6 cellular contexts compared by ENCODE assay signal in the genomic region with DNA sequence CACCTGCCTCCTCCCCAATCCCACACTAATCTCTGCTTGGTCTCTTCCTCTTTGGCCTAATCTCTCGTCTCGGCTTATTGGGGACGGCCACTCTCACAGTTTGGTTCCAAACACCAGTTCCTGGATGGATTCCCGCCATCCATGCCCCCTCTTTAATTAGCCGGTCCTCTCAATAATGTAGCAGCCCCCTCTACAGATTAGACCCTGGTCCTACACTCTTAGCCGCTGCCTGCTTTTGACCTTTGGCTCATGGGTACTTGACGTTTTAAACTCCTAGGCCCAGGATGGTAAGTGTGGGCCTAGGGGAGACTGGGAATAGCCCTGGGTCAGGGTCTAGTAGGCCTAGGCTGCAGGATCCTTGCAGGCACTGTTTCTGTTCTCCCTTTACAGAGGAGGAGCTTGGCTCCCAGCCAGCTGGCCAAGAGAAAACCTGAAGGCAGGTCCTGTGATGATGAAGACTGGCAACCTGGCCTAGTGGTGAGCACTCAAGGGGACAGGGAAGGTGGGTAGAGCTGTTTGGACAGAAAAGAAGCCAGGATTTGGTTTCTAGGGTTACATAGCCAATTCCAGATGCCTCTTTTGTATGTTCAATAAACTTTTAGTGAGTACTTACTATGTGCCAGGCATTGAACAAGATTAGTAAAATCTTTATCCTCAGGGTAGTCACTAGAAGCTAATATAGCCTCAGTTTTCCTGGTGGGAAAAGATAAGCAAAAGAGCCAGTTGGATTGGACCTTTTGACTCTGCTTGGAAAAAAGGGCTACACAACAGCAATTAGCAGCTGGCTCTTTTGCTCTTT. TPM values are rescaled to one million over a fixed set of nuclear protein-coding genes. Genes with fewer than 3 reads are reported as not detected.
DNase-seq lines count a peak whose midpoint lies in the region; ATAC-seq and TF ChIP-seq lines count a peak whose summit lies in the region.

No MANE protein-coding gene starts in this region.

- peaks cover 21 to 22% of the 10 kb centered on the region in 2 experiments for H3K4me1 ChIP-seq in neutrophil (ENCODE audit: control insufficient read depth in 1 of 2, insufficient read depth in 1 of 2, low read depth in 1 of 2, low read length in 1 of 2)

- CTCF ChIA-PET in MCF 10A (lab: Yijun Ruan, JAX), result no interaction called here

- peak overlapping the region; percentile 65 to 84 for H3K4me3 ChIP-seq in neutrophil (ENCODE audit: low read depth in 1 of 2, low read length in 1 of 2)

- H3K9me3 Mint-ChIP-seq in MCF 10A (ENCODE audit: unreplicated experiment), result no peaks in the 10 kb centered on the region

- DNase-seq in NCI-H2227 (lab: John Stamatoyannopoulos, UW; ENCODE audit: unreplicated experiment) (peak; percentile 67), MCF 10A (ENCODE audit: unreplicated experiment) (peak; percentile 82)

- intact Hi-C loops in MCF 10A (cut with micrococcal nuclease), result no loop called here

- peak; percentile 8 for ATAC-seq in GM21528 (IDR thresholded peaks at IDR 0.05; ENCODE audit: low FRiP score, unreplicated experiment)
- ATAC-seq in GM19395 (IDR thresholded peaks at IDR 0.05; ENCODE audit: unreplicated experiment), result no peak
- ATAC-seq in HG03095 (IDR thresholded peaks at IDR 0.05; ENCODE audit: unreplicated experiment), result no peak

- peak overlapping the region; percentile 52 for H3K27ac ChIP-seq in neutrophil

- peak overlapping the region; percentile 81 for H3K4me3 Mint-ChIP-seq in MCF 10A (ENCODE audit: unreplicated experiment)

- no peak overlapping the region for H3K27ac Mint-ChIP-seq in MCF 10A (ENCODE audit: low read depth, unreplicated experiment)

- H3K36me3 ChIP-seq in neutrophil, result peaks cover 8% of the 10 kb centered on the region

- H3K9me3 ChIP-seq in neutrophil, result no peaks in the 10 kb centered on the region

- H3K36me3 Mint-ChIP-seq in MCF 10A (ENCODE audit: insufficient read depth, unreplicated experiment), result peaks cover 4% of the 10 kb centered on the region

- TF ChIP-seq CTCF in MCF 10A (IDR thresholded peaks at IDR 0.05; ENCODE audit: unreplicated experiment), result no peak
- no peak for TF ChIP-seq CTCF in neutrophil (IDR thresholded peaks at IDR 0.05)

- H3K4me1 Mint-ChIP-seq in MCF 10A (ENCODE audit: insufficient read depth, unreplicated experiment), result peaks cover 33% of the 10 kb centered on the region

- BruUV-seq in MCF 10A (replicated peaks; lab: Mats Ljungman, UMichigan), result no TSS peak

- H3K27me3 ChIP-seq in neutrophil, result no peaks in the 10 kb centered on the region

- POLR2A ChIA-PET in MCF 10A (lab: Yijun Ruan, JAX), result interaction anchor here (1.6 to 2.3 kb wide), 2 partner anchors 29 to 92 kb away, joined by 3 to 20 read pairs; a partner anchor contains a TSS

- no peaks in the 10 kb centered on the region for H3K27me3 Mint-ChIP-seq in MCF 10A (ENCODE audit: insufficient read depth, unreplicated experiment)

RNA-seq across cellular contexts. Expression of a gene that starts 0.8 kb away (rescaled TPM):
- total RNA-seq in MCF 10A (2022), result 4.5 and 5.0 TPM in 2 replicates

RNA-seq across cellular contexts. Expression of a gene that starts 45.2 kb away (rescaled TPM):
- total RNA-seq in MCF 10A (2022), result 3.6 and 4.1 TPM in 2 replicates

RNA-seq across cellular contexts. Expression of a gene that starts 50.1 kb away (rescaled TPM):
- total RNA-seq in MCF 10A (2022), result 85.4 and 90.7 TPM in 2 replicates

RNA-seq across cellular contexts. Expression of a gene that starts 55.1 kb away (rescaled TPM):
- total RNA-seq in MCF 10A (2022), result 92.6 and 105 TPM in 2 replicates

RNA-seq across cellular contexts. Expression of a gene that starts 55.2 kb away (rescaled TPM):
- 299 and 318 TPM in 2 replicates for total RNA-seq in MCF 10A (2022)
